ENCODE assay signal across 20 cellular contexts in the genomic region with DNA sequence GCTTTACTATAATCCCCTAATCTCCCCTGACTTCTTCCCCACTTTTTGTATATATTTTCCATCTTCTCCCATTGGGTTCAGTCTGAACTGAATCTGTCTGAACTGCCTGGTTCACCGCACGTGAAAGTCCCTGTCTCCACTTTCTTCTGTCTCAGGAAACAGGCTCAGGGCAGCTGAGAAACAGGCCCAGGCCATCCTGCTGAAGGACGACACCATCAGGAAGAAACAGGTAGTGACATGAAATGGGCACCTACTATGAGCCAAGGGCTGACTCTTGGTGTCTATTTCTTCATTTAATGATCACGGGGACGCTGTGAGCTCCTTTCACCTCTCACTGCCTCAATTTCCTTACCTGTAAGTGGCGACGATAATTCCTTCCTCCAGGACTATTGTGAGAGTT.
A peak's percentile ranks its signal among the peaks of the same experiment; 100 is the strongest.
DNase-seq lines count a peak whose midpoint lies in the region; ATAC-seq, FAIRE-seq and TF ChIP-seq lines count a peak whose summit lies in the region.
"Had no signal": no experiment of that assay in that cellular context is flagged by ENCODE, and none has a peak within 500 bp of the region (broad histone marks: within the 10 kb centered on the region; RNA-seq: fewer than 3 reads in every experiment).

No MANE protein-coding gene starts in this region.

- no peak for FAIRE-seq in K562 (lab: Jason Lieb, UNC)
- FAIRE-seq: bronchial epithelial cell, GM18507, small intestine had no signal

- H3K4me2 ChIP-seq in K562 (ENCODE audit: insufficient read depth, low read length) (no peak overlapping the region), mesenchymal stem cell (ENCODE audit: low read length, poor library complexity, severe bottlenecking) (no peak overlapping the region)
- H3K4me2 ChIP-seq: KMS-11, PC-9 had no signal

- TF ChIP-seq RAD21 in K562 (CRISPR knock-in tag; conservative IDR thresholded peaks at IDR 0.05 in 1 of 2, IDR thresholded peaks at IDR 0.05 in 1 of 2), result peak in 1 of 2 experiments; percentile 50; a peak in 2 of 4 replicates

- no peak overlapping the region for H3K14ac ChIP-seq in mesenchymal stem cell (ENCODE audit: low read length in 2 of 2)

- no peaks in the 10 kb centered on the region for H4K20me1 ChIP-seq in K562 (replicated peaks; ENCODE audit: control insufficient read depth, insufficient read depth, low read length)

- H3K18ac ChIP-seq in mesenchymal stem cell (ENCODE audit: low read depth in 1 of 2, low read length in 2 of 2), result no peak overlapping the region

- H4K91ac ChIP-seq in mesenchymal stem cell (ENCODE audit: low read length), result no peak overlapping the region

- CTCF ChIA-PET in K562 (lab: Yijun Ruan, JAX; ENCODE audit: low intra/inter-chr PET ratio), result no interaction called here

- H3K4me1 ChIP-seq in K562 (replicated peaks in 1 of 2; ENCODE audit: control insufficient read depth in 2 of 2, insufficient read depth in 2 of 2, low read length in 2 of 2), result no peaks in the 10 kb centered on the region
- peaks cover 21% of the 10 kb centered on the region for H3K4me1 ChIP-seq in mesenchymal stem cell (ENCODE audit: control insufficient read depth, insufficient read depth, low read depth, low read length)
- H3K4me1 ChIP-seq: tibial nerve had no signal

- no peaks in the 10 kb centered on the region for H3K36me3 ChIP-seq in K562 (ENCODE audit: control insufficient read depth, insufficient read depth, low read length)
- H3K36me3 ChIP-seq in mesenchymal stem cell (ENCODE audit: control insufficient read depth in 1 of 2, insufficient read depth in 2 of 2, low read depth in 1 of 2, low read length in 2 of 2), result no peaks in the 10 kb centered on the region
- H3K36me3 ChIP-seq: tibial nerve had no signal

- H3K9ac ChIP-seq in K562 (ENCODE audit: insufficient read depth in 1 of 2, low read depth in 2 of 2, low read length in 2 of 2), result no peak overlapping the region
- H3K9ac ChIP-seq in mesenchymal stem cell (ENCODE audit: low read length), result no peak overlapping the region
- H3K9ac ChIP-seq: KMS-11 had no signal

- in situ Hi-C loops in K562 (cut with MboI), result no loop called here

- no peaks in the 10 kb centered on the region for H3K9me1 ChIP-seq in K562 (ENCODE audit: control insufficient read depth, insufficient read depth, low read length)

- H2AK5ac ChIP-seq in mesenchymal stem cell (ENCODE audit: low read length, severe bottlenecking), result peak overlapping the region; percentile 75

- no peak overlapping the region for H2BK120ac ChIP-seq in mesenchymal stem cell (ENCODE audit: low read depth, low read length)

- no peak overlapping the region for H3K4me3 Mint-ChIP-seq in endothelial cell (ENCODE audit: unreplicated experiment)
- H3K4me3 Mint-ChIP-seq: activated CD8-positive, alpha-beta T cell treated with anti-CD3 and anti-CD28 coated beads for 36 hours; activated naive CD8-positive, alpha-beta T cell treated with anti-CD3 and anti-CD28 coated beads, Interleukin-2, amount 10 ng/mL, durations not matched to agents 7 days and 5 days; activated T-cell treated with anti-CD3 and anti-CD28 coated beads, Interleukin-2, amount 50 U/mL, for 72 hours; B cell had no signal

- TF ChIP-seq CTCF in GM12864 (IDR thresholded peaks at IDR 0.05; ENCODE audit: low read depth, low read length, missing control alignments) (peak; percentile 16), K562 (IDR thresholded peaks at IDR 0.05 in 2 of 3, conservative IDR thresholded peaks at IDR 0.05 in 1 of 3; ENCODE audit: insufficient read depth in 2 of 3, low read depth in 1 of 3, low read length in 3 of 3) (peak; percentile 43 to 54 (median 44)), endothelial cell (IDR thresholded peaks at IDR 0.05; ENCODE audit: unreplicated experiment) (no peak)

- ATAC-seq in K562 (peak; percentile 86), HG03565 (IDR thresholded peaks at IDR 0.05; ENCODE audit: unreplicated experiment) (no peak)
- ATAC-seq: activated CD8-positive, alpha-beta T cell treated with anti-CD3 and anti-CD28 coated beads for 36 hours; activated T-cell treated with anti-CD3 and anti-CD28 coated beads, Interleukin-2, amount 50 U/mL, for 72 hours had no signal

- POLR2A ChIA-PET in K562 (lab: Yijun Ruan, JAX), result interaction anchor here (0.6 to 1.0 kb wide), 3 partner anchors 11 to 72 kb away, joined by 3 to 5 read pairs (median 3); no protein-coding TSS in a partner anchor

- H3K27ac ChIP-seq in K562 (ENCODE audit: extremely low read depth, low read depth, low read length) (no peak overlapping the region), mesenchymal stem cell (ENCODE audit: low read length, poor library complexity, severe bottlenecking) (peak overlapping the region; percentile 87)
- H3K27ac ChIP-seq: KMS-11, PC-9 had no signal

- no peak overlapping the region for H3K23ac ChIP-seq in mesenchymal stem cell (ENCODE audit: low read length in 2 of 2)

- H2BK15ac ChIP-seq in mesenchymal stem cell (ENCODE audit: low read depth, poor library complexity, severe bottlenecking), result no peak overlapping the region

- no peaks in the 10 kb centered on the region for H3K9me3 Mint-ChIP-seq in endothelial cell (ENCODE audit: unreplicated experiment)
- H3K9me3 Mint-ChIP-seq: activated CD8-positive, alpha-beta T cell treated with anti-CD3 and anti-CD28 coated beads for 36 hours; activated T-cell treated with anti-CD3 and anti-CD28 coated beads, Interleukin-2, amount 50 U/mL, for 72 hours had no signal

- peaks cover 5% of the 10 kb centered on the region for H3K4me1 Mint-ChIP-seq in endothelial cell (ENCODE audit: unreplicated experiment)
- H3K4me1 Mint-ChIP-seq: B cell had no signal

- H3K9me3 ChIP-seq in K562 (replicated peaks; ENCODE audit: control insufficient read depth, insufficient read depth, low read depth, low read length) (no peaks in the 10 kb centered on the region), mesenchymal stem cell (ENCODE audit: control insufficient read depth, low read length) (no peaks in the 10 kb centered on the region)

- peak overlapping the region; percentile 76 for H4K8ac ChIP-seq in mesenchymal stem cell (ENCODE audit: low read length)

- H3K79me2 ChIP-seq in K562 (ENCODE audit: control insufficient read depth, insufficient read depth, low read length), result no peaks in the 10 kb centered on the region

- H3K4me3 ChIP-seq in GM12864 (ENCODE audit: low read depth, low read length), result no peak overlapping the region
- H3K4me3 ChIP-seq in K562, result no peak overlapping the region
- no peak overlapping the region for H3K4me3 ChIP-seq in mesenchymal stem cell (ENCODE audit: insufficient read depth in 1 of 2, low read depth in 1 of 2, low read length in 2 of 2)
- H3K4me3 ChIP-seq: PC-9, tibial nerve had no signal

- TF ChIP-seq POLR2A in K562 (conservative IDR thresholded peaks at IDR 0.05), result no peak

- BruUV-seq in K562 (replicated peaks; lab: Mats Ljungman, UMichigan), result no TSS peak

- H3K27ac Mint-ChIP-seq in endothelial cell (ENCODE audit: unreplicated experiment), result no peak overlapping the region
- H3K27ac Mint-ChIP-seq: activated CD8-positive, alpha-beta T cell treated with anti-CD3 and anti-CD28 coated beads for 36 hours; activated naive CD8-positive, alpha-beta T cell treated with anti-CD3 and anti-CD28 coated beads, Interleukin-2, amount 10 ng/mL, durations not matched to agents 7 days and 5 days; activated T-cell treated with anti-CD3 and anti-CD28 coated beads, Interleukin-2, amount 50 U/mL, for 72 hours; B cell had no signal

- peak overlapping the region; percentile 26 for H2BK5ac ChIP-seq in mesenchymal stem cell (ENCODE audit: low read depth, low read length, poor library complexity, severe bottlenecking)

- H3K79me1 ChIP-seq in mesenchymal stem cell (replicated peaks; ENCODE audit: low read length, poor library complexity, severe bottlenecking), result peaks cover 4% of the 10 kb centered on the region

- no peaks in the 10 kb centered on the region for H3K36me3 Mint-ChIP-seq in endothelial cell (ENCODE audit: low read depth, unreplicated experiment)
- H3K36me3 Mint-ChIP-seq: activated naive CD8-positive, alpha-beta T cell treated with anti-CD3 and anti-CD28 coated beads, Interleukin-2, amount 10 ng/mL, durations not matched to agents 7 days and 5 days had no signal

- peak overlapping the region in 1 of 2 experiments; percentile 39 for H3K4ac ChIP-seq in mesenchymal stem cell (ENCODE audit: low read depth in 1 of 2, low read length in 2 of 2)

- intact Hi-C loops in K562 (cut with micrococcal nuclease), result no loop called here

- 0% methylated on average over 7 of the region's 7 CpGs for WGBS in K562 (ENCODE audit: insufficient coverage, low coverage, missing lambda C conversion rate)
- 73% methylated on average over 5 of the region's 7 CpGs for WGBS in mesenchymal stem cell

- no peak for TF ChIP-seq EP300 in K562 (IDR thresholded peaks at IDR 0.05; ENCODE audit: low read length)

- no peaks in the 10 kb centered on the region for H3K27me3 Mint-ChIP-seq in endothelial cell (ENCODE audit: unreplicated experiment)
- H3K27me3 Mint-ChIP-seq: activated CD8-positive, alpha-beta T cell treated with anti-CD3 and anti-CD28 coated beads for 36 hours had no signal

- no peak for DNase-seq in GM12864 (ENCODE audit: low read depth)
- peak; percentile 25 for DNase-seq in HT1080 (ENCODE audit: low read depth)
- DNase-seq in K562 (ENCODE audit: extremely low read depth in 1 of 4, low spot score in 3 of 4), result peak; percentile 16 to 52 (median 32)
- no peak for DNase-seq in mesenchymal stem cell
- DNase-seq in stimulated activated CD4-positive, alpha-beta T cell treated with anti-CD3 and anti-CD28 coated beads, Interleukin-4, amount 100 ng/mL, for 24 hours, result no peak
- no peak for DNase-seq in NCI-H446 treated with DMSO at 0.1 percent for 48 hours (lab: John Stamatoyannopoulos, UW)
- no peak for DNase-seq in endothelial cell (ENCODE audit: low spot score)
- DNase-seq: activated CD8-positive, alpha-beta T cell treated with anti-CD3 and anti-CD28 coated beads for 36 hours; activated naive CD8-positive, alpha-beta T cell treated with anti-CD3 and anti-CD28 coated beads, Interleukin-2, amount 10 ng/mL, durations not matched to agents 7 days and 5 days; activated T-cell treated with anti-CD3 and anti-CD28 coated beads, Interleukin-2, amount 50 U/mL, for 72 hours; effector CD4-positive, alpha-beta T cell; NCI-H146; PC-9; small intestine had no signal

- H2AFZ ChIP-seq in K562 (ENCODE audit: low read depth, low read length), result no peak overlapping the region
- H2AFZ ChIP-seq in mesenchymal stem cell (ENCODE audit: low read depth, low read length), result no peak overlapping the region
- H2AFZ ChIP-seq: PC-9 had no signal

- H3K27me3 ChIP-seq in K562 (ENCODE audit: control insufficient read depth in 2 of 2, insufficient read depth in 2 of 2, low read length in 2 of 2), result peaks cover 0 to 9% of the 10 kb centered on the region in 2 experiments; a peak in 2 of 5 replicates
- H3K27me3 ChIP-seq in mesenchymal stem cell (ENCODE audit: control insufficient read depth in 1 of 2, insufficient read depth in 1 of 2, low read length in 2 of 2), result no peaks in the 10 kb centered on the region
- H3K27me3 ChIP-seq: tibial nerve had no signal

- no peak overlapping the region for H2BK12ac ChIP-seq in mesenchymal stem cell (ENCODE audit: low read length in 2 of 2)

TF ChIP-seq in K562, 482 proteins besides CTCF, POLR2A, EP300 and RAD21:
- TF ChIP-seq MAFG (tag; conservative IDR thresholded peaks at IDR 0.05) (no peak), ZKSCAN1 (IDR thresholded peaks at IDR 0.05; ENCODE audit: low read depth, low read length) (peak; percentile 88)

Comparison
In these comparisons a context has a peak if more than half of its experiments do, and no peak if none do; other contexts are left out.
1. DNase-seq: peak in HT1080 (single experiment) and K562 (4 of 4); none in GM12864 (single experiment), mesenchymal stem cell (single experiment), stimulated activated CD4-positive, alpha-beta T cell treated with anti-CD3 and anti-CD28 coated beads, Interleukin-4, amount 100 ng/mL, for 24 hours (single experiment), NCI-H446 treated with DMSO at 0.1 percent for 48 hours (single experiment) and endothelial cell (single experiment).